11 cellular contexts compared by ENCODE assay signal in genomic region chr11:63550156-63550700, GRCh38. TPM values are rescaled to one million over a fixed set of nuclear protein-coding genes. Genes with fewer than 3 reads are reported as not detected.
"Had no signal": no experiment of that assay in that cellular context is flagged by ENCODE, and none has a peak within 500 bp of the region (broad histone marks: within the 10 kb centered on the region; RNA-seq: fewer than 3 reads in every experiment).

No MANE protein-coding gene starts in this region.

RNA-seq across cellular contexts. Expression of gene PLAAT2, which starts 13.0 kb away (rescaled TPM):
- total RNA-seq: activated CD4-positive, alpha-beta T cell treated with anti-CD3 and anti-CD28 coated beads for 36 hours; adrenal gland; body of pancreas; cardiac septum; OCI-LY7; SK-MEL-5 had no signal

RNA-seq across cellular contexts. Expression of gene PLAAT4, which starts 13.6 kb away (rescaled TPM):
- total RNA-seq: SK-MEL-5 had no signal

RNA-seq across cellular contexts. Expression of gene LGALS12, which starts 44.3 kb away (rescaled TPM):
- total RNA-seq: activated CD4-positive, alpha-beta T cell treated with anti-CD3 and anti-CD28 coated beads for 36 hours; activated CD4-positive, alpha-beta T cell treated with anti-CD3 and anti-CD28 coated beads, Interleukin-2, amount 10 ng/mL, durations not matched to agents 7 days and 5 days; astrocyte; MCF 10A; OCI-LY7; PC-9; SK-MEL-5; T-cell had no signal

RNA-seq across cellular contexts. Expression of gene PLAAT5, which starts 59.3 kb away (rescaled TPM):
- total RNA-seq: activated CD4-positive, alpha-beta T cell treated with anti-CD3 and anti-CD28 coated beads, Interleukin-2, amount 10 ng/mL, durations not matched to agents 7 days and 5 days; MCF 10A; OCI-LY7; PC-9; SK-MEL-5 had no signal
